Comparison of ENCODE assay signal across 8 cellular contexts in genomic region chr19:18304194-18304495, GRCh38. TPM values are rescaled to one million over a fixed set of nuclear protein-coding genes. Genes with fewer than 3 reads are reported as not detected.
DNase-seq lines count a peak whose midpoint lies in the region; ATAC-seq and TF ChIP-seq lines count a peak whose summit lies in the region.

No MANE protein-coding gene starts in this region.

- H3K27me3 ChIP-seq in BJ (ENCODE audit: control insufficient read depth, insufficient read depth, low read length) (no peaks in the 10 kb centered on the region), HUES48 (ENCODE audit: control insufficient read depth, insufficient read depth, low read length) (no peaks in the 10 kb centered on the region), body of pancreas (no peaks in the 10 kb centered on the region), mononuclear cell (ENCODE audit: insufficient read depth, low read length) (no peaks in the 10 kb centered on the region), vagina (no peaks in the 10 kb centered on the region)

- H3K4me3 ChIP-seq in BJ (ENCODE audit: low read depth, low read length) (peak overlapping the region; percentile 27; the same call in 1 of the 2 replicates), HUES48 (ENCODE audit: low read depth, low read length) (peak overlapping the region; percentile 3; the same call in 1 of the 2 replicates), body of pancreas (no peak overlapping the region), mononuclear cell (ENCODE audit: low read length) (peak overlapping the region; percentile 47), vagina (peak overlapping the region; percentile 41 to 45)

- H3K9ac ChIP-seq in HUES48 (ENCODE audit: low read depth, low read length) = no peak overlapping the region

- H3K36me3 ChIP-seq in BJ (ENCODE audit: control insufficient read depth, insufficient read depth, low read length) (peaks cover 2% of the 10 kb centered on the region), HUES48 (ENCODE audit: control insufficient read depth, insufficient read depth, low read length) (peaks cover 30% of the 10 kb centered on the region), body of pancreas (replicated peaks in 1 of 2; ENCODE audit: insufficient read depth in 1 of 2, low read depth in 2 of 2) (no peaks in the 10 kb centered on the region), vagina (peaks cover 0 to 5% of the 10 kb centered on the region in 2 donors)

- H3K4me1 ChIP-seq in HUES48 (ENCODE audit: control insufficient read depth, insufficient read depth, low read length) (peaks cover 15% of the 10 kb centered on the region), body of pancreas (peaks cover 33% of the 10 kb centered on the region), mononuclear cell (ENCODE audit: insufficient read depth, low read length) (peaks cover 70% of the 10 kb centered on the region), vagina (peaks cover 64% of the 10 kb centered on the region)

- CTCF ChIA-PET in BJ (lab: Yijun Ruan, JAX) = interaction anchor here (0.8 to 7.9 kb wide), 5 partner anchors 15 to 26 kb away, joined by 3 to 85 read pairs (median 5); partner anchors contain the start of genes IQCN, JUND and LSM4

- H3K27ac ChIP-seq in HUES48 (ENCODE audit: low read depth, low read length) = peak overlapping the region; percentile 95
- peak overlapping the region; percentile 83 to 90 (median 86) for H3K27ac ChIP-seq in body of pancreas
- peak overlapping the region; percentile 98 for H3K27ac ChIP-seq in vagina

- intact Hi-C loops in body of pancreas (cut with DNase I) = no loop called here
- intact Hi-C loops in vagina (cut with DNase I) = loop anchor here (2.0 kb wide), 1 partner anchor 23 kb away; the partner anchor contains the start of gene JUND

- no peak for ATAC-seq in body of pancreas

- DNase-seq in BJ (ENCODE audit: low read depth) (no peak), body of pancreas (peak in 2 of 4 donors; percentile 30 to 69), vagina (ENCODE audit: extremely low spot score in 2 of 2) (no peak), NCI-H345 (lab: John Stamatoyannopoulos, UW) (no peak), UCSD-AML1 (lab: John Stamatoyannopoulos, UW; ENCODE audit: unreplicated experiment) (no peak), T-helper 9 cell (no peak)

- TF ChIP-seq CTCF in BJ (IDR thresholded peaks at IDR 0.05; ENCODE audit: insufficient read depth, low read depth, low read length) (no peak), body of pancreas (IDR thresholded peaks at IDR 0.05) (no peak), vagina (IDR thresholded peaks at IDR 0.05) (no peak)

- POLR2A ChIA-PET in BJ (lab: Charles Lee) = interaction anchor here (0.6 to 1.8 kb wide), 2 partner anchors 23 to 1975 kb away, joined by 3 to 21 read pairs; partner anchors contain the start of gene JUND

- 24 to 39% methylated on average over 2 of the region's 2 CpGs for WGBS in body of pancreas, 2 donors

- TF ChIP-seq POLR2A in body of pancreas (IDR thresholded peaks at IDR 0.05) (no peak), vagina (IDR thresholded peaks at IDR 0.05) (no peak)

- H3K9me3 ChIP-seq in HUES48 (ENCODE audit: control insufficient read depth, insufficient read depth, low read length) = no peaks in the 10 kb centered on the region
- H3K9me3 ChIP-seq in body of pancreas = no peaks in the 10 kb centered on the region
- no peaks in the 10 kb centered on the region for H3K9me3 ChIP-seq in mononuclear cell (ENCODE audit: low read depth, low read length)
- no peaks in the 10 kb centered on the region for H3K9me3 ChIP-seq in vagina

RNA-seq across cellular contexts. Expression of gene LSM4, which starts 18.7 kb away (rescaled TPM):
- 94.7 and 99.8 TPM in 2 replicates for polyA plus RNA-seq in BJ (2011; rRNA removed)
- polyA minus RNA-seq in BJ (2011; rRNA and poly(A)+ RNA removed) = 20.3 and 29.5 TPM in 2 replicates
- total RNA-seq in body of pancreas = 10 to 100 TPM; 45.7 to 94.6 TPM
- 62.4 TPM for total RNA-seq in mononuclear cell
- total RNA-seq in vagina = 54.3 TPM

RNA-seq across cellular contexts. Expression of gene JUND, which starts 22.7 kb away (rescaled TPM):
- 92.0 and 124 TPM in 2 replicates for polyA plus RNA-seq in BJ (2011; rRNA removed)
- polyA minus RNA-seq in BJ (2011; rRNA and poly(A)+ RNA removed) = 29.6 and 35.4 TPM in 2 replicates
- total RNA-seq in body of pancreas (100 to 1,000 TPM; 250 to 607 TPM), mononuclear cell (1,318 TPM), vagina (531 TPM)

RNA-seq across cellular contexts. Expression of gene IQCN, which starts 29.9 kb away (rescaled TPM):
- polyA plus RNA-seq in BJ (2011; rRNA removed) = 0.82 and 1.5 TPM in 2 replicates
- polyA minus RNA-seq in BJ (2011; rRNA and poly(A)+ RNA removed) = 1.5 and 2.4 TPM in 2 replicates
- 1 to 10 TPM; 5.6 to 7.0 TPM for total RNA-seq in body of pancreas
- 7.7 TPM for total RNA-seq in mononuclear cell
- 4.4 TPM for total RNA-seq in vagina

RNA-seq across cellular contexts. Expression of gene PGPEP1, which starts 36.3 kb away (rescaled TPM):
- 30.7 and 32.2 TPM in 2 replicates for polyA plus RNA-seq in BJ (2011; rRNA removed)
- 58.0 and 104 TPM in 2 replicates for polyA minus RNA-seq in BJ (2011; rRNA and poly(A)+ RNA removed)
- 10 to 100 TPM; 22.1 to 37.6 TPM for total RNA-seq in body of pancreas
- 21.4 TPM for total RNA-seq in mononuclear cell
- total RNA-seq in vagina = 27.5 TPM

Comparison
In these comparisons a context has a peak if more than half of its experiments do, and no peak if none do; other contexts are left out.
1. H3K4me3 ChIP-seq: peak in BJ (single experiment), HUES48 (single experiment), mononuclear cell (single experiment) and vagina (2 of 2); none in body of pancreas (0 of 2).
2. Peak in every context shown above with its lines, with median percentiles within 50 percentile points of each other: H3K27ac ChIP-seq.